In the genomic region with DNA sequence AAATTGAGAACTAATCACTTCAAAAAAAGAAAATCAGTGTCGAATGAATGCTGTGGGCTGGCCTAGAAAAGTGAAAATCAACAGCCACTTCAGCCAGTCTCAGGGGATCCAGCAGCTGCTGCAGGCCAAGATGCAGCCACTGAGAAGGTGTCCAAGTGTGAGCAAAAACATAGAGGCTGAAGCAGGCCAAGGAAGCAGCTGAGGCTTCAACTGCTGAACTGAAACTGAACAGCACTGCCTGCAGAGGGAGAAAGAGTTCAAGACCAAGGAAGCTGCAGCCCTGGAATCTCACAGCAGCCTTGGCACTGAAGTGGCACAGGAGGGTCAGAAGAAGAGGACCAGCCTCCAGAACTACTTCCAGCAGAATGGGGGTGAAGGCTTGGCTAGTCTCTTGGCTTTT, we compare ENCODE assay signal across 8 cellular contexts. TPM values are rescaled to one million over a fixed set of nuclear protein-coding genes. Genes with fewer than 3 reads are reported as not detected.
A peak's percentile ranks its signal among the peaks of the same experiment; 100 is the strongest.
DNase-seq lines count a peak whose midpoint lies in the region; ATAC-seq and TF ChIP-seq lines count a peak whose summit lies in the region.

No MANE protein-coding gene starts in this region.

- no peak overlapping the region for H3K27ac Mint-ChIP-seq in MCF 10A (ENCODE audit: low read depth, unreplicated experiment)
- H3K27ac Mint-ChIP-seq in activated T-helper 2 cell treated with anti-CD3 and anti-CD28 coated beads, Interferon-gamma antibody, Interleukin-2, Interleukin-4, amounts not matched to agents 10 μg/mL and 5 μg/mL and 100 μg/mL, durations not matched to agents 14 hours and 24 hours and 36 hours, result no peak overlapping the region

- peaks cover 10% of the 10 kb centered on the region for H3K27me3 Mint-ChIP-seq in MCF 10A (ENCODE audit: insufficient read depth, unreplicated experiment)
- peaks cover 8% of the 10 kb centered on the region for H3K27me3 Mint-ChIP-seq in activated T-helper 2 cell treated with anti-CD3 and anti-CD28 coated beads, Interferon-gamma antibody, Interleukin-2, Interleukin-4, amounts not matched to agents 10 μg/mL and 5 μg/mL and 100 μg/mL, durations not matched to agents 14 hours and 24 hours and 36 hours (ENCODE audit: low read depth)

- no peaks in the 10 kb centered on the region for H3K36me3 Mint-ChIP-seq in MCF 10A (ENCODE audit: insufficient read depth, unreplicated experiment)
- no peaks in the 10 kb centered on the region for H3K36me3 Mint-ChIP-seq in activated T-helper 2 cell treated with anti-CD3 and anti-CD28 coated beads, Interferon-gamma antibody, Interleukin-2, Interleukin-4, amounts not matched to agents 10 μg/mL and 5 μg/mL and 100 μg/mL, durations not matched to agents 14 hours and 24 hours and 36 hours (ENCODE audit: low read depth)

- no peak for TF ChIP-seq EP300 in gastroesophageal sphincter (IDR thresholded peaks at IDR 0.05)

- DNase-seq in MCF 10A (ENCODE audit: unreplicated experiment) (peak; percentile 43), breast epithelium (ENCODE audit: low spot score in 2 of 2) (no peak), NOMO-1 treated with DMSO at 0.1 percent for 48 hours (lab: John Stamatoyannopoulos, UW; ENCODE audit: unreplicated experiment) (peak; percentile 32), thyroid gland (peak; percentile 53 to 63), GDM1 (lab: John Stamatoyannopoulos, UW) (no peak)
- no peak for DNase-seq in activated T-helper 2 cell treated with anti-CD3 and anti-CD28 coated beads, Interferon-gamma antibody, Interleukin-2, Interleukin-4, amounts not matched to agents 10 μg/mL and 5 μg/mL and 100 μg/mL, durations not matched to agents 14 hours and 24 hours and 36 hours (ENCODE audit: low spot score)

- H3K4me3 Mint-ChIP-seq in MCF 10A (ENCODE audit: unreplicated experiment), result no peak overlapping the region
- no peak overlapping the region for H3K4me3 Mint-ChIP-seq in activated T-helper 2 cell treated with anti-CD3 and anti-CD28 coated beads, Interferon-gamma antibody, Interleukin-2, Interleukin-4, amounts not matched to agents 10 μg/mL and 5 μg/mL and 100 μg/mL, durations not matched to agents 14 hours and 24 hours and 36 hours (ENCODE audit: low read depth)

- H3K4me3 ChIP-seq in breast epithelium, result no peak overlapping the region
- H3K4me3 ChIP-seq in gastroesophageal sphincter, result no peak overlapping the region
- no peak overlapping the region for H3K4me3 ChIP-seq in thyroid gland (replicated peaks in 1 of 3)

- CTCF ChIA-PET in MCF 10A (lab: Yijun Ruan, JAX), result interaction anchor here (0.6 to 6.7 kb wide), 12 partner anchors 34 to 333 kb away, joined by 3 to 55 read pairs (median 3); no protein-coding TSS in a partner anchor

- ATAC-seq in HG02678 (IDR thresholded peaks at IDR 0.05; ENCODE audit: unreplicated experiment) (peak; percentile 73), gastroesophageal sphincter (peak; percentile 71)

- H3K4me1 ChIP-seq in breast epithelium, result no peaks in the 10 kb centered on the region
- peaks cover 0 to 11% (median 0%) of the 10 kb centered on the region in 3 donors for H3K4me1 ChIP-seq in gastroesophageal sphincter
- H3K4me1 ChIP-seq in thyroid gland, result peaks cover 6 to 11% of the 10 kb centered on the region in 2 donors

- H3K4me1 Mint-ChIP-seq in MCF 10A (ENCODE audit: insufficient read depth, unreplicated experiment), result no peaks in the 10 kb centered on the region
- H3K4me1 Mint-ChIP-seq in activated T-helper 2 cell treated with anti-CD3 and anti-CD28 coated beads, Interferon-gamma antibody, Interleukin-2, Interleukin-4, amounts not matched to agents 10 μg/mL and 5 μg/mL and 100 μg/mL, durations not matched to agents 14 hours and 24 hours and 36 hours (ENCODE audit: low read depth), result no peaks in the 10 kb centered on the region

- TF ChIP-seq CTCF in MCF 10A (IDR thresholded peaks at IDR 0.05; ENCODE audit: unreplicated experiment) (no peak), breast epithelium (IDR thresholded peaks at IDR 0.05) (no peak), gastroesophageal sphincter (IDR thresholded peaks at IDR 0.05) (peak in 2 of 4 experiments; percentile 18 to 35), thyroid gland (IDR thresholded peaks at IDR 0.05) (peak in 2 of 6 experiments; percentile 38 to 39)

- H3K27ac ChIP-seq in breast epithelium (no peak overlapping the region), gastroesophageal sphincter (no peak overlapping the region), thyroid gland (peak overlapping the region in 1 of 3 donors; percentile 56)

- no peak for TF ChIP-seq POLR2A in breast epithelium (IDR thresholded peaks at IDR 0.05)
- no peak for TF ChIP-seq POLR2A in gastroesophageal sphincter (IDR thresholded peaks at IDR 0.05)
- no peak for TF ChIP-seq POLR2A in thyroid gland (IDR thresholded peaks at IDR 0.05)

- no TSS peak for BruUV-seq in MCF 10A (replicated peaks; lab: Mats Ljungman, UMichigan)

- H3K36me3 ChIP-seq in breast epithelium, result no peaks in the 10 kb centered on the region
- no peaks in the 10 kb centered on the region for H3K36me3 ChIP-seq in gastroesophageal sphincter
- H3K36me3 ChIP-seq in thyroid gland, result no peaks in the 10 kb centered on the region

- 15 to 38% methylated on average over 1 of the region's 1 CpG for WGBS in gastroesophageal sphincter (ENCODE audit: low coverage in 1 of 2), 2 donors
- WGBS in thyroid gland, 2 donors, result 15 to 16% methylated on average over 1 of the region's 1 CpG

- no peaks in the 10 kb centered on the region for H3K27me3 ChIP-seq in breast epithelium
- H3K27me3 ChIP-seq in gastroesophageal sphincter, result no peaks in the 10 kb centered on the region
- H3K27me3 ChIP-seq in thyroid gland, result no peaks in the 10 kb centered on the region

- H3K9me3 ChIP-seq in breast epithelium, result no peaks in the 10 kb centered on the region
- no peaks in the 10 kb centered on the region for H3K9me3 ChIP-seq in gastroesophageal sphincter
- H3K9me3 ChIP-seq in thyroid gland, result no peaks in the 10 kb centered on the region

- POLR2A ChIA-PET in MCF 10A (lab: Yijun Ruan, JAX), result no interaction called here

- intact Hi-C loops in MCF 10A (cut with micrococcal nuclease) (loop anchor here (5.0 kb wide), 2 partner anchors 333 to 423 kb away; no protein-coding TSS in a partner anchor), breast epithelium (cut with DNase I; ENCODE audit: low total_unique reads) (no loop called here), thyroid gland (cut with DNase I) (no loop called here)
- intact Hi-C loops in activated T-helper 2 cell treated with anti-CD3 and anti-CD28 coated beads, Interferon-gamma antibody, Interleukin-2, Interleukin-4, amounts not matched to agents 10 μg/mL and 5 μg/mL and 100 μg/mL, durations not matched to agents 14 hours and 24 hours and 36 hours (cut with micrococcal nuclease), result loop anchor here (5.0 kb wide), 1 partner anchor 37 kb away; no protein-coding TSS in a partner anchor

- H3K9me3 Mint-ChIP-seq in MCF 10A (ENCODE audit: unreplicated experiment), result no peaks in the 10 kb centered on the region
- no peaks in the 10 kb centered on the region for H3K9me3 Mint-ChIP-seq in activated T-helper 2 cell treated with anti-CD3 and anti-CD28 coated beads, Interferon-gamma antibody, Interleukin-2, Interleukin-4, amounts not matched to agents 10 μg/mL and 5 μg/mL and 100 μg/mL, durations not matched to agents 14 hours and 24 hours and 36 hours

RNA-seq across cellular contexts. Expression of gene SLC36A3, which starts 15.8 kb away (rescaled TPM):
- total RNA-seq in MCF 10A (2022) (not detected in 2 replicates), breast epithelium (not detected), gastroesophageal sphincter (not detected), thyroid gland (not detected)
- not detected in 2 replicates for total RNA-seq in activated T-helper 2 cell treated with anti-CD3 and anti-CD28 coated beads, Interferon-gamma antibody, Interleukin-2, Interleukin-4, amounts not matched to agents 10 μg/mL and 5 μg/mL and 100 μg/mL, durations not matched to agents 14 hours and 24 hours and 36 hours

RNA-seq across cellular contexts. Expression of gene SLC36A2, which starts 28.0 kb away (rescaled TPM):
- not detected in 2 replicates for total RNA-seq in MCF 10A (2022)
- total RNA-seq in breast epithelium, result under 1 TPM in 1 of 3 donors, not detected in 2; 0.16 TPM
- total RNA-seq in gastroesophageal sphincter, result not detected
- total RNA-seq in thyroid gland, result not detected
- total RNA-seq in activated T-helper 2 cell treated with anti-CD3 and anti-CD28 coated beads, Interferon-gamma antibody, Interleukin-2, Interleukin-4, amounts not matched to agents 10 μg/mL and 5 μg/mL and 100 μg/mL, durations not matched to agents 14 hours and 24 hours and 36 hours, result not detected in 2 replicates

Comparison
In these comparisons a context has a peak if more than half of its experiments do, and no peak if none do; other contexts are left out.
1. DNase-seq: peak in MCF 10A (single experiment), NOMO-1 treated with DMSO at 0.1 percent for 48 hours (single experiment) and thyroid gland (2 of 2); none in breast epithelium (0 of 2), GDM1 (single experiment) and activated T-helper 2 cell treated with anti-CD3 and anti-CD28 coated beads, Interferon-gamma antibody, Interleukin-2, Interleukin-4, amounts not matched to agents 10 μg/mL and 5 μg/mL and 100 μg/mL, durations not matched to agents 14 hours and 24 hours and 36 hours (single experiment).
2. intact Hi-C loops: an anchor here in MCF 10A (5.0 kb wide) and activated T-helper 2 cell treated with anti-CD3 and anti-CD28 coated beads, Interferon-gamma antibody, Interleukin-2, Interleukin-4, amounts not matched to agents 10 μg/mL and 5 μg/mL and 100 μg/mL, durations not matched to agents 14 hours and 24 hours and 36 hours (5.0 kb wide); none called in breast epithelium and thyroid gland.